Comparison of ENCODE assay signal across 23 cellular contexts in genomic region chr1:176252191-176252590, GRCh38.
"Had no signal": no experiment of that assay in that cellular context is flagged by ENCODE, and none has a peak within 500 bp of the region (broad histone marks: within the 10 kb centered on the region; RNA-seq: fewer than 3 reads in every experiment).

No MANE protein-coding gene starts in this region.

- H3K9me3 ChIP-seq: SK-N-SH had no signal

- DNase-seq: KBM-7; MV-4-11; NCI-H1092; NCI-H1105 treated with DMSO at 0.1 percent for 48 hours; NCI-H1417 treated with DMSO at 0.1 percent for 48 hours; NCI-H1694 treated with DMSO at 0.1 percent for 48 hours; NCI-H1930; NCI-H2081; NCI-H2171; NCI-H226; NCI-H446; NCI-H510A; NCI-H524 treated with DMSO at 0.1 percent for 48 hours; NK-92 treated with Interleukin-12 subunit alpha and Interleukin-12 subunit beta, amount 100 ng/mL, for 24 hours; PC-3; SHP77; SK-N-SH; SW 1271; T-cell had no signal

- H3K9ac ChIP-seq: SK-N-SH had no signal

- H3K9me2 ChIP-seq: SK-N-SH had no signal

- H3K4me2 ChIP-seq: SK-N-SH had no signal

- FAIRE-seq: HTR-8/SVneo had no signal

- H3K27ac ChIP-seq: HL-60, RWPE1 had no signal

- ATAC-seq: Panc1, PC-3, T-cell had no signal
